22 cellular contexts compared by ENCODE assay signal in genomic region chr12:86748874-86749273, GRCh38.
"Had no signal": no experiment of that assay in that cellular context is flagged by ENCODE, and none has a peak within 500 bp of the region (broad histone marks: within the 10 kb centered on the region; RNA-seq: fewer than 3 reads in every experiment).

No MANE protein-coding gene starts in this region.

- H3K4me3 ChIP-seq: coronary artery, esophagus squamous epithelium, heart right ventricle, lung, skin epidermis, thyroid gland, upper lobe of right lung had no signal

- H2AFZ ChIP-seq: parathyroid adenoma had no signal

- H3K36me3 ChIP-seq: esophagus squamous epithelium, heart right ventricle, thyroid gland, upper lobe of right lung had no signal

- H3K79me2 ChIP-seq: parathyroid adenoma had no signal

- H3K4me1 ChIP-seq: esophagus squamous epithelium, heart right ventricle, parathyroid adenoma, thyroid gland, upper lobe of right lung had no signal

- H3K9ac ChIP-seq: parathyroid adenoma had no signal

- H3K27me3 ChIP-seq: esophagus squamous epithelium, heart right ventricle, thyroid gland, upper lobe of right lung had no signal

- DNase-seq: activated CD4-positive, alpha-beta T cell treated with anti-CD3 and anti-CD28 coated beads, Interleukin-2, amount 10 ng/mL, durations not matched to agents 24 days and 14 days; activated CD8-positive, alpha-beta memory T cell treated with anti-CD3 and anti-CD28 coated beads, Interleukin-2, amount 10 ng/mL, durations not matched to agents 7 days and 5 days; activated CD8-positive, alpha-beta T cell treated with anti-CD3 and anti-CD28 coated beads for 36 hours; activated effector memory CD4-positive, alpha-beta T cell treated with anti-CD3 and anti-CD28 coated beads, Interleukin-2, amount 50 U/mL, for 16 hours; activated naive CD4-positive, alpha-beta T cell treated with anti-CD3 and anti-CD28 coated beads, Interleukin-2, amount 10 ng/mL, durations not matched to agents 7 days and 5 days; activated T-cell treated with anti-CD3 and anti-CD28 coated beads for 4 hours; cerebellar nuclear complex; esophagus squamous epithelium; heart right ventricle; islet precursor cell; left colon; naive B cell; nucleus accumbens; right cardiac atrium; stimulated activated CD4-positive, alpha-beta T cell treated with anti-CD3 and anti-CD28 coated beads, Interleukin-1b, Interleukin-23, amount 100 ng/mL, for 48 hours; substantia nigra; thyroid gland; upper lobe of right lung had no signal

- H3K27ac ChIP-seq: coronary artery, esophagus squamous epithelium, heart right ventricle, parathyroid adenoma, skin epidermis, thyroid gland, upper lobe of right lung had no signal

- ATAC-seq: activated CD8-positive, alpha-beta memory T cell treated with anti-CD3 and anti-CD28 coated beads, Interleukin-2, amount 10 ng/mL, durations not matched to agents 7 days and 5 days; activated CD8-positive, alpha-beta T cell treated with anti-CD3 and anti-CD28 coated beads for 36 hours; heart right ventricle; left colon; right cardiac atrium; upper lobe of right lung had no signal

- H3K9me3 ChIP-seq: esophagus squamous epithelium, heart right ventricle, thyroid gland, upper lobe of right lung had no signal
